ENCODE assay signal across 1 cellular context in genomic region chr1:227733751-227734545, GRCh38.
TF ChIP-seq lines count a peak whose summit lies in the region.

No MANE protein-coding gene starts in this region.

TF ChIP-seq in K562, 482 proteins besides CTCF, POLR2A, EP300 and RAD21 (continued from another document):
- TF ChIP-seq ZBTB33 (CRISPR knock-in tag; IDR thresholded peaks at IDR 0.05) = peak; percentile 44; the same call in 1 of the 2 replicates
